16 cellular contexts compared by ENCODE assay signal in the genomic region with DNA sequence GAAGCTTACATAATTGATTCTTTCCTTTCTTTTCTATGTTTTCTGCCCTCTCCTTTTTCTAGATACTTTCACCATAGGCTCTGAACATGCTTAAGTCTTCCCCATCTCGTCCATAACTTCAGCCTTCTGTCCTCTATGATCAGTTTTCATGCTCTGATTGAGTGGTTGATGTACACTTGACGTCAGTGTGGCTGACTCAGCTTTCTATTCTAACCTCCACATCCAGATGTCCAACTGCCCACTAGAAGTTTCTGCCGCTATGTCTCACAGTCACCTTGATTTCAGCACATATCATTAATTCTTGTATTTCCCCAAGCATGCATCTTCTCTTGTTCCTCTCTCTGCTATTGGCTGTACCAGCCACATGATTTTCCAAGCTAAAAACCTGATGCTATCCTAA. TPM values are rescaled to one million over a fixed set of nuclear protein-coding genes. Genes with fewer than 3 reads are reported as not detected.
DNase-seq lines count a peak whose midpoint lies in the region; ATAC-seq, FAIRE-seq and TF ChIP-seq lines count a peak whose summit lies in the region.
"Had no signal": no experiment of that assay in that cellular context is flagged by ENCODE, and none has a peak within 500 bp of the region (broad histone marks: within the 10 kb centered on the region; RNA-seq: fewer than 3 reads in every experiment).

No MANE protein-coding gene starts in this region.

- no peak overlapping the region for H2BK5ac ChIP-seq in IMR-90 (ENCODE audit: low read depth, low read length, poor library complexity, severe bottlenecking)

- H2AFZ ChIP-seq in IMR-90 (replicated peaks; ENCODE audit: low read length, poor library complexity): no peak overlapping the region

- in situ Hi-C loops in IMR-90 (cut with MboI; ENCODE audit: low sequenced_read_pairs): no loop called here

- FAIRE-seq in GM12891 (lab: Jason Lieb, UNC): peak; percentile 48

- no peak overlapping the region for H4K8ac ChIP-seq in IMR-90 (ENCODE audit: low read depth in 2 of 2, low read length in 2 of 2)

- ATAC-seq in GM21423 (IDR thresholded peaks at IDR 0.05; ENCODE audit: unreplicated experiment): peak; percentile 43
- ATAC-seq in IMR-90 (ENCODE audit: low read depth): no peak
- no peak for ATAC-seq in GM18502 (IDR thresholded peaks at IDR 0.05; ENCODE audit: poor library complexity, unreplicated experiment)
- no peak for ATAC-seq in GM19395 (IDR thresholded peaks at IDR 0.05; ENCODE audit: unreplicated experiment)
- no peak for ATAC-seq in GM19467 (IDR thresholded peaks at IDR 0.05; ENCODE audit: unreplicated experiment)

- intact Hi-C loops in IMR-90 (cut with micrococcal nuclease): no loop called here

- H3K4me2 ChIP-seq in IMR-90 (ENCODE audit: low read depth, low read length): no peak overlapping the region

- H3K9ac ChIP-seq in IMR-90 (ENCODE audit: low read depth, low read length): no peak overlapping the region

- no TSS peak for BruUV-seq in IMR-90 (replicated peaks; lab: Mats Ljungman, UMichigan)

- H3K36me3 ChIP-seq in IMR-90 (ENCODE audit: control insufficient read depth, insufficient read depth, low read length): no peaks in the 10 kb centered on the region
- H3K36me3 ChIP-seq: HAP-1 had no signal

- no peak for TF ChIP-seq RAD21 in IMR-90 (IDR thresholded peaks at IDR 0.05; ENCODE audit: low read length)

- no peak overlapping the region for H3K27ac ChIP-seq in IMR-90 (ENCODE audit: insufficient read depth, low read length)
- H3K27ac ChIP-seq: SJSA1 had no signal

- no peak overlapping the region for H3K14ac ChIP-seq in IMR-90 (replicated peaks; ENCODE audit: low read depth, low read length)

- H2AK5ac ChIP-seq in IMR-90 (ENCODE audit: low read depth, low read length): peak overlapping the region; percentile 39; the same call in 1 of the 2 replicates

- H3K9me3 ChIP-seq in IMR-90 (ENCODE audit: control insufficient read depth, insufficient read depth, low read length): no peaks in the 10 kb centered on the region
- H3K9me3 ChIP-seq: HAP-1, SJSA1 had no signal

- no peak overlapping the region for H2AK9ac ChIP-seq in IMR-90 (replicated peaks; ENCODE audit: low read depth, low read length, poor library complexity)

- no peak overlapping the region for H3K23ac ChIP-seq in IMR-90 (ENCODE audit: low read depth, low read length)

- no peak for TF ChIP-seq CTCF in IMR-90 (conservative IDR thresholded peaks at IDR 0.05; ENCODE audit: low read depth, low read length)
- TF ChIP-seq CTCF in fibroblast of mammary gland (conservative IDR thresholded peaks at IDR 0.05; ENCODE audit: control insufficient read depth, insufficient read depth, low read depth, low read length): no peak

- H3K79me1 ChIP-seq in IMR-90 (ENCODE audit: low read depth in 1 of 2, low read length in 2 of 2): peaks cover 33 to 35% of the 10 kb centered on the region in 2 experiments

- H3K27me3 ChIP-seq in IMR-90 (ENCODE audit: control insufficient read depth, insufficient read depth, low read length): no peaks in the 10 kb centered on the region
- H3K27me3 ChIP-seq: SJSA1 had no signal

- no peak overlapping the region for H4K91ac ChIP-seq in IMR-90 (ENCODE audit: insufficient read depth, low read depth, low read length)

- no peak overlapping the region for H3K18ac ChIP-seq in IMR-90 (ENCODE audit: low read depth, low read length)

- CTCF ChIA-PET in IMR-90 (lab: Yijun Ruan, JAX): no interaction called here

- peak; percentile 27; the same call in 1 of the 2 replicates for TF ChIP-seq POLR2A in GM12891 (IDR thresholded peaks at IDR 0.05; ENCODE audit: low read depth, low read length)
- TF ChIP-seq POLR2A in IMR-90 (IDR thresholded peaks at IDR 0.05; ENCODE audit: low read depth, low read length): no peak

- no peak overlapping the region for H2BK15ac ChIP-seq in IMR-90 (ENCODE audit: low read depth, low read length)

- DNase-seq in GM12891 (ENCODE audit: insufficient read length, low spot score) (no peak), IMR-90 (no peak), fibroblast of mammary gland (ENCODE audit: low read depth) (peak; percentile 49)
- no peak for DNase-seq in stimulated activated CD4-positive, alpha-beta T cell treated with anti-CD3 and anti-CD28 coated beads, Interleukin-1b, Interleukin-23, amount 100 ng/mL, for 48 hours
- DNase-seq: DMS153, NCI-H1417, NCI-H2029, NCI-H2171, NCI-H446, NCI-H748 treated with DMSO at 0.1 percent for 48 hours had no signal

- no peak overlapping the region for H3K56ac ChIP-seq in IMR-90 (ENCODE audit: extremely low read depth, insufficient read depth, low read length)

- dilution Hi-C loops in IMR-90 (cut with HindIII; ENCODE audit: low sequenced_read_pairs, unreplicated experiment): no loop called here

- POLR2A ChIA-PET in IMR-90 (lab: Charles Lee; ENCODE audit: unreplicated experiment): no interaction called here

- no peak overlapping the region for H4K5ac ChIP-seq in IMR-90 (ENCODE audit: low read depth, low read length)

- no peak overlapping the region for H2BK20ac ChIP-seq in IMR-90 (ENCODE audit: low read depth, low read length)

- peaks cover 3% of the 10 kb centered on the region for H3K4me1 ChIP-seq in IMR-90 (ENCODE audit: control insufficient read depth, insufficient read depth, low read length)
- H3K4me1 ChIP-seq: HAP-1, SJSA1 had no signal

- no peak overlapping the region for H2BK120ac ChIP-seq in IMR-90 (ENCODE audit: low read depth, low read length)

- H3K4ac ChIP-seq in IMR-90 (ENCODE audit: low read depth, low read length): no peak overlapping the region

- peaks cover 5% of the 10 kb centered on the region; the same call in 1 of the 2 replicates for H3K9me1 ChIP-seq in IMR-90 (ENCODE audit: insufficient read depth, low read length)

- H4K20me1 ChIP-seq in IMR-90 (ENCODE audit: insufficient read depth, low read length): no peaks in the 10 kb centered on the region

- WGBS in IMR-90 (ENCODE audit: extremely low coverage in 2 of 2, insufficient read length in 1 of 2), 2 experiments: 100% methylated on average over 1 of the region's 3 CpGs; no CpG with 5 or more reads in 1 of the 2 experiments

- H3K4me3 ChIP-seq in IMR-90 (ENCODE audit: insufficient read depth, low read depth, low read length) (no peak overlapping the region), fibroblast of mammary gland (ENCODE audit: control insufficient read depth, low read depth, low read length) (no peak overlapping the region)
- H3K4me3 ChIP-seq: HAP-1, SJSA1 had no signal

TF ChIP-seq in GM12891, 5 proteins besides CTCF, POLR2A, EP300 and RAD21:
- no peak for TF ChIP-seq PAX5 (IDR thresholded peaks at IDR 0.05; ENCODE audit: insufficient read depth, low read length, severe bottlenecking)
- TF ChIP-seq SPI1 (IDR thresholded peaks at IDR 0.05; ENCODE audit: low read depth, low read length): 0 out of 2 replicates have a peak, but pooled peaks have one; percentile 5

TF ChIP-seq in IMR-90, 13 proteins besides CTCF, POLR2A, EP300 and RAD21:
- no peak for TF ChIP-seq MXI1 (IDR thresholded peaks at IDR 0.05; ENCODE audit: borderline replicate concordance, low read depth, low read length)
- TF ChIP-seq RCOR1 (IDR thresholded peaks at IDR 0.05; ENCODE audit: insufficient replicate concordance, low read length): no peak
- no peak for TF ChIP-seq RFX5 (IDR thresholded peaks at IDR 0.05; ENCODE audit: low read depth, low read length)
- no peak for TF ChIP-seq CHD1 (IDR thresholded peaks at IDR 0.05; ENCODE audit: low read depth, low read length)
- TF ChIP-seq, protein P1, sequence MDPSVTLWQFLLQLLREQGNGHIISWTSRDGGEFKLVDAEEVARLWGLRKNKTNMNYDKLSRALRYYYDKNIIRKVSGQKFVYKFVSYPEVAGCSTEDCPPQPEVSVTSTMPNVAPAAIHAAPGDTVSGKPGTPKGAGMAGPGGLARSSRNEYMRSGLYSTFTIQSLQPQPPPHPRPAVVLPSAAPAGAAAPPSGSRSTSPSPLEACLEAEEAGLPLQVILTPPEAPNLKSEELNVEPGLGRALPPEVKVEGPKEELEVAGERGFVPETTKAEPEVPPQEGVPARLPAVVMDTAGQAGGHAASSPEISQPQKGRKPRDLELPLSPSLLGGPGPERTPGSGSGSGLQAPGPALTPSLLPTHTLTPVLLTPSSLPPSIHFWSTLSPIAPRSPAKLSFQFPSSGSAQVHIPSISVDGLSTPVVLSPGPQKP (IDR thresholded peaks at IDR 0.05; ENCODE audit: borderline replicate concordance, low read depth, low read length): no peak
- no peak for TF ChIP-seq CEBPB (IDR thresholded peaks at IDR 0.05; ENCODE audit: low read depth, low read length)
- no peak for TF ChIP-seq NFE2L2 (IDR thresholded peaks at IDR 0.05; ENCODE audit: low read depth, low read length)
- no peak for TF ChIP-seq MAFK (IDR thresholded peaks at IDR 0.05; ENCODE audit: low read depth, low read length)
- TF ChIP-seq, protein P2, sequence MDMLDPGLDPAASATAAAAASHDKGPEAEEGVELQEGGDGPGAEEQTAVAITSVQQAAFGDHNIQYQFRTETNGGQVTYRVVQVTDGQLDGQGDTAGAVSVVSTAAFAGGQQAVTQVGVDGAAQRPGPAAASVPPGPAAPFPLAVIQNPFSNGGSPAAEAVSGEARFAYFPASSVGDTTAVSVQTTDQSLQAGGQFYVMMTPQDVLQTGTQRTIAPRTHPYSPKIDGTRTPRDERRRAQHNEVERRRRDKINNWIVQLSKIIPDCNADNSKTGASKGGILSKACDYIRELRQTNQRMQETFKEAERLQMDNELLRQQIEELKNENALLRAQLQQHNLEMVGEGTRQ (IDR thresholded peaks at IDR 0.05; ENCODE audit: low read depth, low read length): no peak
- no peak for TF ChIP-seq BHLHE40 (IDR thresholded peaks at IDR 0.05; ENCODE audit: low read depth, low read length)
- TF ChIP-seq SMC3 (IDR thresholded peaks at IDR 0.05; ENCODE audit: low read depth, low read length): no peak
- TF ChIP-seq FOS (IDR thresholded peaks at IDR 0.05; ENCODE audit: low read depth, low read length): no peak
- no peak for TF ChIP-seq MAZ (IDR thresholded peaks at IDR 0.05; ENCODE audit: borderline replicate concordance, low read depth, low read length)

RNA-seq across cellular contexts. Expression of gene CDK14, which starts 15.0 kb away (rescaled TPM):
- 4.6 TPM for polyA plus RNA-seq in GM12891 (2012; ENCODE audit: low read depth, missing spikeins)
- 28.1 and 29.6 TPM in 2 replicates for total RNA-seq in IMR-90 (2012; rRNA removed)
- 6.9 and 10.1 TPM in 2 replicates for polyA plus RNA-seq in IMR-90 (2012; rRNA removed)
- polyA plus RNA-seq in IMR-90 (2012; cell fraction: cytosol; rRNA removed): 2.2 and 3.0 TPM in 2 replicates
- polyA plus RNA-seq in IMR-90 (2012; cell fraction: nucleus; rRNA removed; ENCODE audit: low replicate concordance): 1.0 and 9.0 TPM in 2 replicates
